In genomic region chr12:131190965-131191364, GRCh38 we compare ENCODE assay signal across 26 cellular contexts.
DNase-seq lines count a peak whose midpoint lies in the region; ATAC-seq and TF ChIP-seq lines count a peak whose summit lies in the region.
"Had no signal": no experiment of that assay in that cellular context is flagged by ENCODE, and none has a peak within 500 bp of the region (broad histone marks: within the 10 kb centered on the region; RNA-seq: fewer than 3 reads in every experiment).

No MANE protein-coding gene starts in this region.

- 81% methylated on average over 4 of the region's 4 CpGs for WGBS in esophagus muscularis mucosa
- WGBS in right lobe of liver (ENCODE audit: insufficient coverage, low coverage, low lambda C conversion rate, missing lambda C conversion rate), result 35% methylated on average over 4 of the region's 4 CpGs

- H3K79me2 ChIP-seq in neural cell (replicated peaks; ENCODE audit: insufficient read depth, low read length), result no peaks in the 10 kb centered on the region

- POLR2A ChIA-PET in activated CD4-positive, alpha-beta memory T cell treated with anti-CD3 and anti-CD28 coated beads, Interleukin-2, amount 10 ng/mL, durations not matched to agents 7 days and 5 days (lab: Charles Lee), result no interaction called here
- POLR2A ChIA-PET in activated CD4-positive, alpha-beta memory T cell treated with anti-CD3 and anti-CD28 coated beads for 36 hours (lab: Charles Lee), result no interaction called here

- no peak overlapping the region for H3K4me3 ChIP-seq in esophagus muscularis mucosa
- no peak overlapping the region for H3K4me3 ChIP-seq in neural cell (ENCODE audit: low read length)
- H3K4me3 ChIP-seq in right lobe of liver, result no peak overlapping the region
- H3K4me3 ChIP-seq: BLaER1, GM12878 had no signal

- intact Hi-C loops in activated CD4-positive, alpha-beta memory T cell treated with anti-CD3 and anti-CD28 coated beads for 36 hours (cut with micrococcal nuclease), result no loop called here
- intact Hi-C loops in esophagus muscularis mucosa (cut with DNase I) (no loop called here), right lobe of liver (cut with DNase I) (no loop called here)

- H2AFZ ChIP-seq in neural cell (ENCODE audit: low read depth, low read length), result no peak overlapping the region

- no peaks in the 10 kb centered on the region for H3K4me1 ChIP-seq in esophagus muscularis mucosa
- H3K4me1 ChIP-seq in right lobe of liver, result no peaks in the 10 kb centered on the region
- H3K4me1 ChIP-seq: BE2C had no signal

- CTCF ChIA-PET in activated CD4-positive, alpha-beta memory T cell treated with anti-CD3 and anti-CD28 coated beads, Interleukin-2, amount 10 ng/mL, durations not matched to agents 7 days and 5 days (lab: Charles Lee), result no interaction called here
- CTCF ChIA-PET in activated CD4-positive, alpha-beta memory T cell treated with anti-CD3 and anti-CD28 coated beads for 36 hours (lab: Charles Lee), result no interaction called here

- H3K9ac ChIP-seq in neural cell (ENCODE audit: low read length), result no peak overlapping the region
- H3K9ac ChIP-seq: BLaER1 had no signal

- no peaks in the 10 kb centered on the region for H3F3A ChIP-seq in neural cell (ENCODE audit: insufficient read depth, low read length, poor library complexity, severe bottlenecking)

- no peak overlapping the region for H3K4me2 ChIP-seq in neural cell (ENCODE audit: low read length)
- H3K4me2 ChIP-seq: BLaER1 had no signal

- peaks cover 0 to 13% (median 0%) of the 10 kb centered on the region in 4 donors for H3K27me3 ChIP-seq in esophagus muscularis mucosa
- no peaks in the 10 kb centered on the region for H3K27me3 ChIP-seq in neural cell (ENCODE audit: insufficient read depth, low read depth, low read length)
- H3K27me3 ChIP-seq in right lobe of liver, result no peaks in the 10 kb centered on the region
- H3K27me3 ChIP-seq: BE2C, BLaER1 had no signal

- H3K27ac Mint-ChIP-seq in activated CD4-positive, alpha-beta memory T cell treated with anti-CD3 and anti-CD28 coated beads, Interleukin-2, amount 10 ng/mL, durations not matched to agents 7 days and 5 days, result no peak overlapping the region
- no peak overlapping the region for H3K27ac Mint-ChIP-seq in activated CD4-positive, alpha-beta memory T cell treated with anti-CD3 and anti-CD28 coated beads for 36 hours
- H3K27ac Mint-ChIP-seq: CD14-positive monocyte; CD4-positive, CD25-positive, alpha-beta regulatory T cell had no signal

- TF ChIP-seq POLR2A in esophagus muscularis mucosa (IDR thresholded peaks at IDR 0.05; ENCODE audit: low read depth), result no peak
- no peak for TF ChIP-seq POLR2A in right lobe of liver (IDR thresholded peaks at IDR 0.05)

- no peaks in the 10 kb centered on the region for H4K20me1 ChIP-seq in neural cell (ENCODE audit: insufficient read depth)
- H4K20me1 ChIP-seq: BLaER1 had no signal

- no peaks in the 10 kb centered on the region for H3K9me3 ChIP-seq in esophagus muscularis mucosa
- no peaks in the 10 kb centered on the region for H3K9me3 ChIP-seq in neural cell (ENCODE audit: low read length)
- no peaks in the 10 kb centered on the region for H3K9me3 ChIP-seq in right lobe of liver
- H3K9me3 ChIP-seq: BE2C had no signal

- no peaks in the 10 kb centered on the region for H3K36me3 ChIP-seq in esophagus muscularis mucosa
- no peaks in the 10 kb centered on the region for H3K36me3 ChIP-seq in neural cell (ENCODE audit: insufficient read depth, low read length)
- no peaks in the 10 kb centered on the region for H3K36me3 ChIP-seq in right lobe of liver
- H3K36me3 ChIP-seq: BE2C, BLaER1 had no signal

- peaks cover 2% of the 10 kb centered on the region for H3K27me3 Mint-ChIP-seq in activated CD4-positive, alpha-beta memory T cell treated with anti-CD3 and anti-CD28 coated beads, Interleukin-2, amount 10 ng/mL, durations not matched to agents 7 days and 5 days
- peaks cover 5% of the 10 kb centered on the region for H3K27me3 Mint-ChIP-seq in activated CD4-positive, alpha-beta memory T cell treated with anti-CD3 and anti-CD28 coated beads for 36 hours

- TF ChIP-seq CTCF in esophagus muscularis mucosa (IDR thresholded peaks at IDR 0.05), result no peak
- TF ChIP-seq CTCF in neural cell (IDR thresholded peaks at IDR 0.05; ENCODE audit: poor library complexity, severe bottlenecking), result no peak
- no peak for TF ChIP-seq CTCF in right lobe of liver (IDR thresholded peaks at IDR 0.05)

- no peaks in the 10 kb centered on the region for H3K9me2 ChIP-seq in neural cell (ENCODE audit: insufficient read depth, low read length)

- no peak overlapping the region for H3K4me3 Mint-ChIP-seq in activated CD4-positive, alpha-beta memory T cell treated with anti-CD3 and anti-CD28 coated beads, Interleukin-2, amount 10 ng/mL, durations not matched to agents 7 days and 5 days
- no peak overlapping the region for H3K4me3 Mint-ChIP-seq in activated CD4-positive, alpha-beta memory T cell treated with anti-CD3 and anti-CD28 coated beads for 36 hours
- H3K4me3 Mint-ChIP-seq: CD14-positive monocyte; CD4-positive, alpha-beta memory T cell; CD8-positive, alpha-beta memory T cell had no signal

- no peak overlapping the region for H3K27ac ChIP-seq in esophagus muscularis mucosa (replicated peaks in 1 of 4)
- no peak overlapping the region for H3K27ac ChIP-seq in neural cell (ENCODE audit: low read length)
- H3K27ac ChIP-seq in right lobe of liver, result no peak overlapping the region
- H3K27ac ChIP-seq: BLaER1 had no signal

- no peaks in the 10 kb centered on the region for H3K4me1 Mint-ChIP-seq in activated CD4-positive, alpha-beta memory T cell treated with anti-CD3 and anti-CD28 coated beads, Interleukin-2, amount 10 ng/mL, durations not matched to agents 7 days and 5 days
- no peaks in the 10 kb centered on the region for H3K4me1 Mint-ChIP-seq in activated CD4-positive, alpha-beta memory T cell treated with anti-CD3 and anti-CD28 coated beads for 36 hours (ENCODE audit: low read depth)
- H3K4me1 Mint-ChIP-seq: CD4-positive, alpha-beta memory T cell; CD4-positive, CD25-positive, alpha-beta regulatory T cell; CD8-positive, alpha-beta memory T cell had no signal

- peak; percentile 2 for DNase-seq in activated CD4-positive, alpha-beta memory T cell treated with anti-CD3 and anti-CD28 coated beads, Interleukin-2, amount 10 ng/mL, durations not matched to agents 7 days and 5 days
- DNase-seq in activated CD4-positive, alpha-beta memory T cell treated with anti-CD3 and anti-CD28 coated beads for 36 hours, result no peak
- peak; percentile 34 for DNase-seq in activated effector memory CD4-positive, alpha-beta T cell treated with anti-CD3 and anti-CD28 coated beads, Interleukin-2, amount 50 U/mL, for 16 hours
- no peak for DNase-seq in activated effector memory CD4-positive, alpha-beta T cell treated with Interleukin-2 at 50 U/mL for 16 hours
- DNase-seq in esophagus muscularis mucosa (ENCODE audit: extremely low spot score) (peak; percentile 68), right lobe of liver (no peak)
- DNase-seq: 8988T; ACHN; BE2C; C1 segment of cervical spinal cord; CD4-positive, alpha-beta memory T cell; CD4-positive, CD25-positive, alpha-beta regulatory T cell; CD8-positive, alpha-beta memory T cell; COR-L47; DMS 273 treated with DMSO at 0.1 percent for 48 hours; DMS153; DMS53; DMS79; DND-41; EL; GDM1 had no signal

- no peaks in the 10 kb centered on the region for H3K36me3 Mint-ChIP-seq in activated CD4-positive, alpha-beta memory T cell treated with anti-CD3 and anti-CD28 coated beads, Interleukin-2, amount 10 ng/mL, durations not matched to agents 7 days and 5 days (ENCODE audit: low read depth)
- no peaks in the 10 kb centered on the region for H3K36me3 Mint-ChIP-seq in activated CD4-positive, alpha-beta memory T cell treated with anti-CD3 and anti-CD28 coated beads for 36 hours
- H3K36me3 Mint-ChIP-seq: CD14-positive monocyte; CD4-positive, alpha-beta memory T cell; CD4-positive, CD25-positive, alpha-beta regulatory T cell; CD8-positive, alpha-beta memory T cell had no signal

- no peaks in the 10 kb centered on the region for H3K9me3 Mint-ChIP-seq in activated CD4-positive, alpha-beta memory T cell treated with anti-CD3 and anti-CD28 coated beads, Interleukin-2, amount 10 ng/mL, durations not matched to agents 7 days and 5 days
- peaks cover 4% of the 10 kb centered on the region for H3K9me3 Mint-ChIP-seq in activated CD4-positive, alpha-beta memory T cell treated with anti-CD3 and anti-CD28 coated beads for 36 hours

- ATAC-seq in right lobe of liver (no peak), HG03442 (IDR thresholded peaks at IDR 0.05; ENCODE audit: unreplicated experiment) (no peak)
- ATAC-seq: GM12878 had no signal

- no peak for TF ChIP-seq RAD21 in neural cell (conservative IDR thresholded peaks at IDR 0.05)

- TF ChIP-seq EP300 in esophagus muscularis mucosa (IDR thresholded peaks at IDR 0.05) (no peak), neural cell (conservative IDR thresholded peaks at IDR 0.05; ENCODE audit: poor library complexity, severe bottlenecking) (no peak)

TF ChIP-seq in neural cell, 6 proteins besides CTCF, POLR2A, EP300 and RAD21:
- TF ChIP-seq POLR2AphosphoS5 (IDR thresholded peaks at IDR 0.05) (peak; percentile 53), EZH2 (IDR thresholded peaks at IDR 0.05; ENCODE audit: borderline replicate concordance, insufficient read depth, low read length, poor library complexity, severe bottlenecking) (no peak)
TF ChIP-seq in neural cell: peak in this region for 1.

Comparison
In these comparisons a context has a peak if more than half of its experiments do, and no peak if none do; other contexts are left out.
1. DNase-seq: peak in activated CD4-positive, alpha-beta memory T cell treated with anti-CD3 and anti-CD28 coated beads, Interleukin-2, amount 10 ng/mL, durations not matched to agents 7 days and 5 days (single experiment), activated effector memory CD4-positive, alpha-beta T cell treated with anti-CD3 and anti-CD28 coated beads, Interleukin-2, amount 50 U/mL, for 16 hours (single experiment) and esophagus muscularis mucosa (single experiment); none in activated CD4-positive, alpha-beta memory T cell treated with anti-CD3 and anti-CD28 coated beads for 36 hours (single experiment), activated effector memory CD4-positive, alpha-beta T cell treated with Interleukin-2 at 50 U/mL for 16 hours (single experiment) and right lobe of liver (0 of 3).